ENCODE assay signal across 1 cellular context in the genomic region with DNA sequence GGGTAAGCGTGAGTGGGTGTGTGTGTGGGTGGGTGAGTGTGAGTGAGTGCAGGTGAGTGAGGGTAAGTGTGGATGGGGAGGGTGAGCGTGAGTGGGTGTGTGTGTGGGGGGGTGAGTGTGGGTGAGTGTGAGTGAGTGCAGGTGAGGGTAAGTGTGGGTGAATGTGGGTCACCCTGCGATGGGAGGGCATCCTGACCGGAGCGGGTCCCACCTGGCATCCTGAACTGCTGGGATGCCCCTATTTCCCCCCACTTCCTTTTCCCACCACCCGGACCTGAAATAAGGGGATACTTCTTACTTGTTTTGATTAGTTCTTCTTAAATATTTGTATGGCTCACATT.
TF ChIP-seq lines count a peak whose summit lies in the region.

No MANE protein-coding gene starts in this region.

TF ChIP-seq in IMR-90, 13 proteins besides CTCF, POLR2A, EP300 and RAD21:
- no peak for TF ChIP-seq FOS (IDR thresholded peaks at IDR 0.05; ENCODE audit: low read depth, low read length)
- TF ChIP-seq, protein P1, sequence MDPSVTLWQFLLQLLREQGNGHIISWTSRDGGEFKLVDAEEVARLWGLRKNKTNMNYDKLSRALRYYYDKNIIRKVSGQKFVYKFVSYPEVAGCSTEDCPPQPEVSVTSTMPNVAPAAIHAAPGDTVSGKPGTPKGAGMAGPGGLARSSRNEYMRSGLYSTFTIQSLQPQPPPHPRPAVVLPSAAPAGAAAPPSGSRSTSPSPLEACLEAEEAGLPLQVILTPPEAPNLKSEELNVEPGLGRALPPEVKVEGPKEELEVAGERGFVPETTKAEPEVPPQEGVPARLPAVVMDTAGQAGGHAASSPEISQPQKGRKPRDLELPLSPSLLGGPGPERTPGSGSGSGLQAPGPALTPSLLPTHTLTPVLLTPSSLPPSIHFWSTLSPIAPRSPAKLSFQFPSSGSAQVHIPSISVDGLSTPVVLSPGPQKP (IDR thresholded peaks at IDR 0.05; ENCODE audit: borderline replicate concordance, low read depth, low read length), result no peak
- TF ChIP-seq CEBPB (IDR thresholded peaks at IDR 0.05; ENCODE audit: low read depth, low read length), result no peak
- TF ChIP-seq MAFK (IDR thresholded peaks at IDR 0.05; ENCODE audit: low read depth, low read length), result no peak
- TF ChIP-seq MXI1 (IDR thresholded peaks at IDR 0.05; ENCODE audit: borderline replicate concordance, low read depth, low read length), result no peak
- no peak for TF ChIP-seq NFE2L2 (IDR thresholded peaks at IDR 0.05; ENCODE audit: low read depth, low read length)
- TF ChIP-seq, protein P2, sequence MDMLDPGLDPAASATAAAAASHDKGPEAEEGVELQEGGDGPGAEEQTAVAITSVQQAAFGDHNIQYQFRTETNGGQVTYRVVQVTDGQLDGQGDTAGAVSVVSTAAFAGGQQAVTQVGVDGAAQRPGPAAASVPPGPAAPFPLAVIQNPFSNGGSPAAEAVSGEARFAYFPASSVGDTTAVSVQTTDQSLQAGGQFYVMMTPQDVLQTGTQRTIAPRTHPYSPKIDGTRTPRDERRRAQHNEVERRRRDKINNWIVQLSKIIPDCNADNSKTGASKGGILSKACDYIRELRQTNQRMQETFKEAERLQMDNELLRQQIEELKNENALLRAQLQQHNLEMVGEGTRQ (IDR thresholded peaks at IDR 0.05; ENCODE audit: low read depth, low read length), result no peak
- no peak for TF ChIP-seq CHD1 (IDR thresholded peaks at IDR 0.05; ENCODE audit: low read depth, low read length)
- TF ChIP-seq RFX5 (IDR thresholded peaks at IDR 0.05; ENCODE audit: low read depth, low read length), result no peak
- no peak for TF ChIP-seq RCOR1 (IDR thresholded peaks at IDR 0.05; ENCODE audit: insufficient replicate concordance, low read length)
- TF ChIP-seq SMC3 (IDR thresholded peaks at IDR 0.05; ENCODE audit: low read depth, low read length), result no peak
- TF ChIP-seq BHLHE40 (IDR thresholded peaks at IDR 0.05; ENCODE audit: low read depth, low read length), result no peak
- TF ChIP-seq MAZ (IDR thresholded peaks at IDR 0.05; ENCODE audit: borderline replicate concordance, low read depth, low read length), result no peak
